Comparison of ENCODE assay signal across 1 cellular context in the genomic region with DNA sequence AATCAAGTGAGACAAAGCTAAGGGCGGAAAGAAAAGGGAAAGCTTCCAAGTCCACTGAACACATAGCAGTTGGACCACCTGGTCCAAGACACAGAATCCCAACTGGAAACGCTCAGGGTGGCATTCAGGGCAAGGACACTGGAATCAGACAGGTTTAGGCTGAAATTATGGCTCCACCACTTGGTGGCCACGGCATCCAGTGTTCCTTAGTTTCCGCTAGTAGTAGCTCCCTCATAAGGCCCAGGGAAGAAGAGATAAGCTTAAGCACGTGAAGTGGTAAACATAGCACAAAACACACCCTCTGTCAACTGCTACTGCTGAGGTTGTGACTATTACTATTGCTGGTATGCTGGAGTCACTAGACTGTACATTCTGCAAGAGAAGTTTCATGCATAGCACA.
TF ChIP-seq lines count a peak whose summit lies in the region.

No MANE protein-coding gene starts in this region.

TF ChIP-seq in GM23338, 12 proteins besides CTCF, POLR2A, EP300 and RAD21 (continued from another document):
- TF ChIP-seq, protein P1, sequence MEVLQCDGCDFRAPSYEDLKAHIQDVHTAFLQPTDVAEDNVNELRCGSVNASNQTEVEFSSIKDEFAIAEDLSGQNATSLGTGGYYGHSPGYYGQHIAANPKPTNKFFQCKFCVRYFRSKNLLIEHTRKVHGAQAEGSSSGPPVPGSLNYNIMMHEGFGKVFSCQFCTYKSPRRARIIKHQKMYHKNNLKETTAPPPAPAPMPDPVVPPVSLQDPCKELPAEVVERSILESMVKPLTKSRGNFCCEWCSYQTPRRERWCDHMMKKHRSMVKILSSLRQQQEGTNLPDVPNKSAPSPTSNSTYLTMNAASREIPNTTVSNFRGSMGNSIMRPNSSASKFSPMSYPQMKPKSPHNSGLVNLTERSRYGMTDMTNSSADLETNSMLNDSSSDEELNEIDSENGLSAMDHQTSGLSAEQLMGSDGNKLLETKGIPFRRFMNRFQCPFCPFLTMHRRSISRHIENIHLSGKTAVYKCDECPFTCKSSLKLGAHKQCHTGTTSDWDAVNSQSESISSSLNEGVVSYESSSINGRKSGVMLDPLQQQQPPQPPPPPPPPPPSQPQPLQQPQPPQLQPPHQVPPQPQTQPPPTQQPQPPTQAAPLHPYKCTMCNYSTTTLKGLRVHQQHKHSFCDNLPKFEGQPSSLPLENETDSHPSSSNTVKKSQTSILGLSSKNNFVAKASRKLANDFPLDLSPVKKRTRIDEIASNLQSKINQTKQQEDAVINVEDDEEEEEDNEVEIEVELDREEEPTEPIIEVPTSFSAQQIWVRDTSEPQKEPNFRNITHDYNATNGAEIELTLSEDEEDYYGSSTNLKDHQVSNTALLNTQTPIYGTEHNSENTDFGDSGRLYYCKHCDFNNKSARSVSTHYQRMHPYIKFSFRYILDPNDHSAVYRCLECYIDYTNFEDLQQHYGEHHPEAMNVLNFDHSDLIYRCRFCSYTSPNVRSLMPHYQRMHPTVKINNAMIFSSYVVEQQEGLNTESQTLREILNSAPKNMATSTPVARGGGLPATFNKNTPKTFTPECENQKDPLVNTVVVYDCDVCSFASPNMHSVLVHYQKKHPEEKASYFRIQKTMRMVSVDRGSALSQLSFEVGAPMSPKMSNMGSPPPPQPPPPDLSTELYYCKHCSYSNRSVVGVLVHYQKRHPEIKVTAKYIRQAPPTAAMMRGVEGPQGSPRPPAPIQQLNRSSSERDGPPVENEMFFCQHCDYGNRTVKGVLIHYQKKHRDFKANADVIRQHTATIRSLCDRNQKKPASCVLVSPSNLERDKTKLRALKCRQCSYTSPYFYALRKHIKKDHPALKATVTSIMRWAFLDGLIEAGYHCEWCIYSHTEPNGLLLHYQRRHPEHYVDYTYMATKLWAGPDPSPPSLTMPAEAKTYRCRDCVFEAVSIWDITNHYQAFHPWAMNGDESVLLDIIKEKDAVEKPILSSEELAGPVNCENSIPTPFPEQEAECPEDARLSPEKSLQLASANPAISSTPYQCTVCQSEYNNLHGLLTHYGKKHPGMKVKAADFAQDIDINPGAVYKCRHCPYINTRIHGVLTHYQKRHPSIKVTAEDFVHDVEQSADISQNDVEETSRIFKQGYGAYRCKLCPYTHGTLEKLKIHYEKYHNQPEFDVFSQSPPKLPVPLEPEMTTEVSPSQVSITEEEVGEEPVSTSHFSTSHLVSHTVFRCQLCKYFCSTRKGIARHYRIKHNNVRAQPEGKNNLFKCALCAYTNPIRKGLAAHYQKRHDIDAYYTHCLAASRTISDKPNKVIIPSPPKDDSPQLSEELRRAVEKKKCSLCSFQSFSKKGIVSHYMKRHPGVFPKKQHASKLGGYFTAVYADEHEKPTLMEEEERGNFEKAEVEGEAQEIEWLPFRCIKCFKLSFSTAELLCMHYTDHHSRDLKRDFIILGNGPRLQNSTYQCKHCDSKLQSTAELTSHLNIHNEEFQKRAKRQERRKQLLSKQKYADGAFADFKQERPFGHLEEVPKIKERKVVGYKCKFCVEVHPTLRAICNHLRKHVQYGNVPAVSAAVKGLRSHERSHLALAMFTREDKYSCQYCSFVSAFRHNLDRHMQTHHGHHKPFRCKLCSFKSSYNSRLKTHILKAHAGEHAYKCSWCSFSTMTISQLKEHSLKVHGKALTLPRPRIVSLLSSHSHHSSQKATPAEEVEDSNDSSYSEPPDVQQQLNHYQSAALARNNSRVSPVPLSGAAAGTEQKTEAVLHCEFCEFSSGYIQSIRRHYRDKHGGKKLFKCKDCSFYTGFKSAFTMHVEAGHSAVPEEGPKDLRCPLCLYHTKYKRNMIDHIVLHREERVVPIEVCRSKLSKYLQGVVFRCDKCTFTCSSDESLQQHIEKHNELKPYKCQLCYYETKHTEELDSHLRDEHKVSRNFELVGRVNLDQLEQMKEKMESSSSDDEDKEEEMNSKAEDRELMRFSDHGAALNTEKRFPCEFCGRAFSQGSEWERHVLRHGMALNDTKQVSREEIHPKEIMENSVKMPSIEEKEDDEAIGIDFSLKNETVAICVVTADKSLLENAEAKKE (CRISPR knock-in tag; IDR thresholded peaks at IDR 0.05) = no peak
- TF ChIP-seq, protein P2, sequence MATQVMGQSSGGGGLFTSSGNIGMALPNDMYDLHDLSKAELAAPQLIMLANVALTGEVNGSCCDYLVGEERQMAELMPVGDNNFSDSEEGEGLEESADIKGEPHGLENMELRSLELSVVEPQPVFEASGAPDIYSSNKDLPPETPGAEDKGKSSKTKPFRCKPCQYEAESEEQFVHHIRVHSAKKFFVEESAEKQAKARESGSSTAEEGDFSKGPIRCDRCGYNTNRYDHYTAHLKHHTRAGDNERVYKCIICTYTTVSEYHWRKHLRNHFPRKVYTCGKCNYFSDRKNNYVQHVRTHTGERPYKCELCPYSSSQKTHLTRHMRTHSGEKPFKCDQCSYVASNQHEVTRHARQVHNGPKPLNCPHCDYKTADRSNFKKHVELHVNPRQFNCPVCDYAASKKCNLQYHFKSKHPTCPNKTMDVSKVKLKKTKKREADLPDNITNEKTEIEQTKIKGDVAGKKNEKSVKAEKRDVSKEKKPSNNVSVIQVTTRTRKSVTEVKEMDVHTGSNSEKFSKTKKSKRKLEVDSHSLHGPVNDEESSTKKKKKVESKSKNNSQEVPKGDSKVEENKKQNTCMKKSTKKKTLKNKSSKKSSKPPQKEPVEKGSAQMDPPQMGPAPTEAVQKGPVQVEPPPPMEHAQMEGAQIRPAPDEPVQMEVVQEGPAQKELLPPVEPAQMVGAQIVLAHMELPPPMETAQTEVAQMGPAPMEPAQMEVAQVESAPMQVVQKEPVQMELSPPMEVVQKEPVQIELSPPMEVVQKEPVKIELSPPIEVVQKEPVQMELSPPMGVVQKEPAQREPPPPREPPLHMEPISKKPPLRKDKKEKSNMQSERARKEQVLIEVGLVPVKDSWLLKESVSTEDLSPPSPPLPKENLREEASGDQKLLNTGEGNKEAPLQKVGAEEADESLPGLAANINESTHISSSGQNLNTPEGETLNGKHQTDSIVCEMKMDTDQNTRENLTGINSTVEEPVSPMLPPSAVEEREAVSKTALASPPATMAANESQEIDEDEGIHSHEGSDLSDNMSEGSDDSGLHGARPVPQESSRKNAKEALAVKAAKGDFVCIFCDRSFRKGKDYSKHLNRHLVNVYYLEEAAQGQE (IDR thresholded peaks at IDR 0.05; ENCODE audit: unreplicated experiment) = no peak
- TF ChIP-seq ZNF114 (CRISPR knock-in tag; IDR thresholded peaks at IDR 0.05) (no peak), NANOG (IDR thresholded peaks at IDR 0.05; ENCODE audit: borderline replicate concordance) (no peak), STAT1 (IDR thresholded peaks at IDR 0.05; ENCODE audit: unreplicated experiment) (no peak)
TF ChIP-seq in GM23338: peak in this region for 0.
